ENCODE assay signal across 11 cellular contexts in the genomic region with DNA sequence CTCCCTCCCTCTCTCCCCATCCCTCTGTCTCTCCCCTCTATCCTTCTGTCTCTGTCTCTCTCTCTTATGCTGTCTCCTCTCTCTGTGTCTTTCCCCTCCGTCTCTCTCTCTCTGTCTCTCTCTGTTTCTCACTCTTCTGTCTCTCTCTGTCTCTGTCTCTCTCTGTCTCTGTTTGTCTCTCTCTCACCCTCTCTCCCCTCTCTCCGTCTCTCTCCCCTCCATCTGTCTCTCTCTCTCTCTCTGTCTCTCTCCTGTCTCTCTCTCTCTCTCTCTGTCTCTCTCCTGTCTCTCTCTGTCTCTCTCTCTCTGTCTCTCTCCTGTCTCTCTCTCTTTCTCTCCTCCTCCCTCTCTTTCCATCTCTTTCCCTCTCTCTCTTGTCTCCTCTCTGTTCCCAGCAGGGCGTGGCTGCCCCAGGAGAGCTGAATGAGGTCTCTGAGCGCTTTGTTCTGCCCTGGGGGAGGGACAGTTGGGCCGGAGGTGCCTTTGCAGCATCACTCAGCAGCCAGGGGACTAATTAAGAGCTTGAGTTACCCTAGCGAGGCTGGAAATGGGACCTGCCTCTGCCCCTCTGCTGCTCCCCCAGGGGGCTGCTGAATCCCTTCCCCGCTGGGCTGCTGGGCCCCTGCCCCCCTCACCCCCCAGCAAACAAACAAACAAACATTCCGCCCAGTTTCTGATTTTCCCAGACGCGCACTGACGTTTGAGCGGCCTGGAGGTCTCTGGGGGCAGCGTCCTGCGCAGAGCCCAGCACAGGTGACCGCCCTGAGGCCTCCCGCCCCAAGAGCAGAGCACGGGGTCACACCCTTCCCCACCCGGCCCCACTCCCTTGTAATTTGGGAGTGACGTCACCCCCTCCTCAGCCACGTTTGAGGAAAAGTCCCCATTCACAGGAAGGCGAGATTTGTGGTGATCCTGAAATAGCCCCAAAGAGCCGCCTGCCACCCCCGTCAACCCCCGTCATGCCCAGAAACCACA.
A peak's percentile ranks its signal among the peaks of the same experiment; 100 is the strongest.
DNase-seq lines count a peak whose midpoint lies in the region; TF ChIP-seq lines count a peak whose summit lies in the region.
"Had no signal": no experiment of that assay in that cellular context is flagged by ENCODE, and none has a peak within 500 bp of the region (broad histone marks: within the 10 kb centered on the region; RNA-seq: fewer than 3 reads in every experiment).

No MANE protein-coding gene starts in this region.

- H3K27me3 Mint-ChIP-seq in glutamatergic neuron (ENCODE audit: unreplicated experiment) (no peaks in the 10 kb centered on the region), osteocyte (ENCODE audit: unreplicated experiment) (no peaks in the 10 kb centered on the region), CD14-positive monocyte (ENCODE audit: low read depth in 3 of 3) (peaks cover 29 to 46% (median 34%) of the 10 kb centered on the region in 3 donors)

- POLR2A ChIA-PET in HEK293T (lab: Yijun Ruan, JAX) = no interaction called here

- H3K27ac Mint-ChIP-seq in glutamatergic neuron (ENCODE audit: unreplicated experiment) (no peak overlapping the region), osteocyte (ENCODE audit: unreplicated experiment) (peak overlapping the region; percentile 71), CD14-positive monocyte (no peak overlapping the region)

- peak; percentile 26 for DNase-seq in NCI-H748 (lab: John Stamatoyannopoulos, UW; ENCODE audit: unreplicated experiment)
- no peak for DNase-seq in NCI-H748 treated with DMSO at 0.1 percent for 48 hours (lab: John Stamatoyannopoulos, UW)
- peak; percentile 15 for DNase-seq in NCI-H69 (lab: John Stamatoyannopoulos, UW)
- no peak for DNase-seq in glutamatergic neuron
- no peak for DNase-seq in osteocyte (ENCODE audit: extremely low spot score, unreplicated experiment)
- no peak for DNase-seq in HEK293T (ENCODE audit: extremely low spot score)
- no peak for DNase-seq in NCI-H1092 (lab: John Stamatoyannopoulos, UW)
- no peak for DNase-seq in CD14-positive monocyte (ENCODE audit: low spot score)
- DNase-seq: HCEC 1CT, NCI-H1694 treated with DMSO at 0.1 percent for 48 hours, transverse colon had no signal

- H3K4me1 Mint-ChIP-seq in glutamatergic neuron (ENCODE audit: low read depth, unreplicated experiment) (peaks cover 4% of the 10 kb centered on the region), osteocyte (ENCODE audit: unreplicated experiment) (peaks cover 41% of the 10 kb centered on the region), CD14-positive monocyte (peaks cover 7% of the 10 kb centered on the region)

- CTCF ChIA-PET in HEK293T (lab: Yijun Ruan, JAX) = no interaction called here

- no peak for TF ChIP-seq CTCF in glutamatergic neuron (IDR thresholded peaks at IDR 0.05; ENCODE audit: partially characterized antibody, unreplicated experiment)
- TF ChIP-seq CTCF in osteocyte (IDR thresholded peaks at IDR 0.05) = no peak
- no peak for TF ChIP-seq CTCF in CD14-positive monocyte (IDR thresholded peaks at IDR 0.05)

- H3K4me3 Mint-ChIP-seq in glutamatergic neuron (ENCODE audit: unreplicated experiment) (peak overlapping the region; percentile 19), osteocyte (ENCODE audit: unreplicated experiment) (peak overlapping the region; percentile 14), CD14-positive monocyte (peak overlapping the region in 1 of 2 donors; percentile 64)

- intact Hi-C loops in CD14-positive monocyte (cut with micrococcal nuclease) = no loop called here

- H3K36me3 Mint-ChIP-seq in glutamatergic neuron (ENCODE audit: unreplicated experiment) (no peaks in the 10 kb centered on the region), osteocyte (ENCODE audit: unreplicated experiment) (no peaks in the 10 kb centered on the region), CD14-positive monocyte (no peaks in the 10 kb centered on the region)

- peaks cover 2% of the 10 kb centered on the region for H3K9me3 Mint-ChIP-seq in glutamatergic neuron (ENCODE audit: unreplicated experiment)
- no peaks in the 10 kb centered on the region for H3K9me3 Mint-ChIP-seq in osteocyte (ENCODE audit: unreplicated experiment)
- H3K9me3 Mint-ChIP-seq in CD14-positive monocyte = peaks cover 0 to 5% (median 0%) of the 10 kb centered on the region in 7 donors

TF ChIP-seq in HEK293T, 16 proteins besides CTCF, POLR2A, EP300 and RAD21:
- TF ChIP-seq NFRKB (IDR thresholded peaks at IDR 0.05) (no peak), SP1 (IDR thresholded peaks at IDR 0.05) (no peak), ELF4 (IDR thresholded peaks at IDR 0.05) (no peak), FOXM1 (IDR thresholded peaks at IDR 0.05; ENCODE audit: borderline replicate concordance) (no peak), FOXK2 (IDR thresholded peaks at IDR 0.05) (no peak), HDGF (IDR thresholded peaks at IDR 0.05; ENCODE audit: borderline replicate concordance) (no peak), SUZ12 (IDR thresholded peaks at IDR 0.05) (no peak), CTBP1 (IDR thresholded peaks at IDR 0.05; ENCODE audit: borderline replicate concordance) (no peak), L3MBTL2 (conservative IDR thresholded peaks at IDR 0.05) (no peak), BHLHE40 (IDR thresholded peaks at IDR 0.05; ENCODE audit: borderline replicate concordance) (no peak), LEF1 (IDR thresholded peaks at IDR 0.05; ENCODE audit: borderline replicate concordance) (no peak), TARDBP (IDR thresholded peaks at IDR 0.05) (no peak), ZNF384 (IDR thresholded peaks at IDR 0.05) (no peak), PKNOX1 (IDR thresholded peaks at IDR 0.05) (no peak), FOXA1 (IDR thresholded peaks at IDR 0.05) (no peak), ARNT (IDR thresholded peaks at IDR 0.05) (no peak)

Comparison
In these comparisons a context has a peak if more than half of its experiments do, and no peak if none do; other contexts are left out.
1. DNase-seq: peak in NCI-H748 (single experiment) and NCI-H69 (single experiment); none in NCI-H748 treated with DMSO at 0.1 percent for 48 hours (single experiment), glutamatergic neuron (single experiment), osteocyte (single experiment), HEK293T (single experiment), NCI-H1092 (single experiment) and CD14-positive monocyte (single experiment).